Comparison of ENCODE assay signal across 9 cellular contexts in genomic region chr5:66587771-66588170, GRCh38.
"Had no signal": no experiment of that assay in that cellular context is flagged by ENCODE, and none has a peak within 500 bp of the region (broad histone marks: within the 10 kb centered on the region; RNA-seq: fewer than 3 reads in every experiment).

No MANE protein-coding gene starts in this region.

- H3K4me1 ChIP-seq: HAP-1 had no signal

- H3K9me3 ChIP-seq: HAP-1 had no signal

- H3K27ac ChIP-seq: GM23248, HL-60 had no signal

- H3K36me3 ChIP-seq: HAP-1 had no signal

- ATAC-seq: HCT116, HepG2 had no signal

- H3K4me3 ChIP-seq: GM23248, HAP-1 had no signal

- DNase-seq: GM23248, H7, HFFc6, KG1 had no signal

- FAIRE-seq: HepG2 had no signal

- H3K9me3 Mint-ChIP-seq: HFFc6 had no signal

- H3K27ac Mint-ChIP-seq: HFFc6, IgD-negative memory B cell had no signal

- H3K4me3 Mint-ChIP-seq: HFFc6, IgD-negative memory B cell had no signal

- H2AFZ ChIP-seq: GM23248 had no signal

- H3K9ac ChIP-seq: GM23248 had no signal
